9 cellular contexts compared by ENCODE assay signal in genomic region chr11:68825603-68826002, GRCh38. TPM values are rescaled to one million over a fixed set of nuclear protein-coding genes. Genes with fewer than 3 reads are reported as not detected.
DNase-seq lines count a peak whose midpoint lies in the region; ATAC-seq, FAIRE-seq and TF ChIP-seq lines count a peak whose summit lies in the region.
"Had no signal": no experiment of that assay in that cellular context is flagged by ENCODE, and none has a peak within 500 bp of the region (broad histone marks: within the 10 kb centered on the region; RNA-seq: fewer than 3 reads in every experiment).

No MANE protein-coding gene starts in this region.

- no peak for FAIRE-seq in endothelial cell of umbilical vein (lab: Jason Lieb, UNC)

- H3K27ac ChIP-seq in WERI-Rb-1 (no peak overlapping the region), endothelial cell of umbilical vein (ENCODE audit: insufficient read depth, low read depth, low read length) (no peak overlapping the region), stomach (peak overlapping the region; percentile 38 to 59 (median 48))
- H3K27ac ChIP-seq: SK-N-MC had no signal

- no peaks in the 10 kb centered on the region for H3K27me3 ChIP-seq in WERI-Rb-1 (ENCODE audit: insufficient read depth, low read depth, severe bottlenecking)
- no peaks in the 10 kb centered on the region for H3K27me3 ChIP-seq in endothelial cell of umbilical vein (ENCODE audit: control insufficient read depth in 2 of 2, insufficient read depth in 2 of 2, low read length in 2 of 2)
- no peaks in the 10 kb centered on the region for H3K27me3 ChIP-seq in stomach

- H3K79me2 ChIP-seq in endothelial cell of umbilical vein (ENCODE audit: control insufficient read depth, insufficient read depth, low read length): peaks cover 3% of the 10 kb centered on the region

- no peak overlapping the region for H3K4me2 ChIP-seq in endothelial cell of umbilical vein (ENCODE audit: insufficient read depth, low read length)

- dilution Hi-C loops in endothelial cell of umbilical vein (cut with MboI; ENCODE audit: extremely low pct_ligation_motif_present, low sequenced_read_pairs): no loop called here

- H3K9me3 ChIP-seq in WERI-Rb-1 (ENCODE audit: severe bottlenecking): no peaks in the 10 kb centered on the region
- no peaks in the 10 kb centered on the region for H3K9me3 ChIP-seq in endothelial cell of umbilical vein (replicated peaks; ENCODE audit: control insufficient read depth, insufficient read depth, low read length)
- H3K9me3 ChIP-seq in stomach: no peaks in the 10 kb centered on the region

- POLR2A ChIA-PET in endothelial cell of umbilical vein (lab: Charles Lee): no interaction called here

- CTCF ChIA-PET in endothelial cell of umbilical vein (lab: Charles Lee): interaction anchor here (0.6 to 1.1 kb wide), 3 partner anchors 16 to 50 kb away, joined by 3 to 4 read pairs (median 3); partner anchors contain the start of gene CPT1A

- TF ChIP-seq POLR2A in endothelial cell of umbilical vein (IDR thresholded peaks at IDR 0.05; ENCODE audit: low read depth, low read length): no peak
- no peak for TF ChIP-seq POLR2A in stomach (IDR thresholded peaks at IDR 0.05)

- H3K36me3 ChIP-seq in WERI-Rb-1 (no peaks in the 10 kb centered on the region), endothelial cell of umbilical vein (ENCODE audit: control insufficient read depth in 2 of 2, extremely low read depth in 1 of 2, insufficient read depth in 2 of 2, low read length in 2 of 2) (peaks cover 0 to 5% of the 10 kb centered on the region in 2 experiments), stomach (peaks cover 3 to 28% (median 21%) of the 10 kb centered on the region in 4 donors)

- no peak overlapping the region for H3K9ac ChIP-seq in endothelial cell of umbilical vein (replicated peaks; ENCODE audit: extremely low read depth, insufficient read depth, low read length)

- TF ChIP-seq EP300 in stomach (IDR thresholded peaks at IDR 0.05): no peak

- no TSS peak for BruUV-seq in endothelial cell of umbilical vein (replicated peaks; lab: Mats Ljungman, UMichigan)

- H4K20me1 ChIP-seq in endothelial cell of umbilical vein (replicated peaks; ENCODE audit: control insufficient read depth, extremely low read depth, insufficient read depth, low read length): no peaks in the 10 kb centered on the region

- peak; percentile 75 for TF ChIP-seq CTCF in WERI-Rb-1 (IDR thresholded peaks at IDR 0.05; ENCODE audit: low read depth, low read length)
- peak; percentile 10 to 52 for TF ChIP-seq CTCF in endothelial cell of umbilical vein (IDR thresholded peaks at IDR 0.05; ENCODE audit: extremely low read depth in 1 of 2, insufficient read depth in 1 of 2, low read depth in 1 of 2, low read length in 2 of 2)
- peak in 2 of 7 experiments; percentile 38 to 39 for TF ChIP-seq CTCF in stomach (IDR thresholded peaks at IDR 0.05)

- ATAC-seq in HG02884 (IDR thresholded peaks at IDR 0.05; ENCODE audit: unreplicated experiment): no peak
- no peak for ATAC-seq in GM18867 (IDR thresholded peaks at IDR 0.05; ENCODE audit: unreplicated experiment)

- H3K9me1 ChIP-seq in endothelial cell of umbilical vein (replicated peaks; ENCODE audit: control insufficient read depth, extremely low read depth, insufficient read depth, low read length): no peaks in the 10 kb centered on the region

- H3K4me3 ChIP-seq in WERI-Rb-1 (ENCODE audit: low read depth, low read length) (no peak overlapping the region), endothelial cell of umbilical vein (replicated peaks in 1 of 3; ENCODE audit: insufficient read depth in 1 of 3, low read depth in 1 of 3, low read length in 3 of 3) (no peak overlapping the region), stomach (no peak overlapping the region)
- H3K4me3 ChIP-seq: SK-N-MC had no signal

- H3K4me1 ChIP-seq in endothelial cell of umbilical vein (ENCODE audit: control insufficient read depth, extremely low read depth, insufficient read depth, low read length) (no peaks in the 10 kb centered on the region), stomach (peaks cover 23 to 56% (median 49%) of the 10 kb centered on the region in 4 donors)

- 28 to 39% (median 30%) methylated on average over 6 to 7 of the region's 7 CpGs for WGBS in stomach, 5 donors

- DNase-seq in activated gamma-delta T cell treated with Interleukin-2 at 50 U/mL for 16 hours (peak; percentile 60), activated gamma-delta T cell (lab: John Stamatoyannopoulos, UW) (no peak), WERI-Rb-1 (peak; percentile 71), endothelial cell of umbilical vein (ENCODE audit: low read depth, low spot score) (peak; percentile 78), stomach (peak; percentile 74), MV-4-11 (lab: John Stamatoyannopoulos, UW) (no peak)

- H2AFZ ChIP-seq in endothelial cell of umbilical vein (ENCODE audit: low read depth, low read length): no peak overlapping the region

- intact Hi-C loops in endothelial cell of umbilical vein (cut with micrococcal nuclease) (loop anchor here (5.0 kb wide), 2 partner anchors 42 to 127 kb away; no protein-coding TSS in a partner anchor), stomach (cut with DNase I; ENCODE audit: low total_unique reads) (no loop called here)

TF ChIP-seq in endothelial cell of umbilical vein, 7 proteins besides CTCF, POLR2A, EP300 and RAD21:
- TF ChIP-seq FOS (IDR thresholded peaks at IDR 0.05; ENCODE audit: borderline replicate concordance, insufficient read depth, low read length) (no peak), MAX (IDR thresholded peaks at IDR 0.05; ENCODE audit: insufficient read depth, insufficient read length) (no peak), POLR2AphosphoS5 (IDR thresholded peaks at IDR 0.05; ENCODE audit: insufficient read depth, low read depth, low read length) (no peak), GATA2 (IDR thresholded peaks at IDR 0.05; ENCODE audit: insufficient read depth, insufficient read length, low read depth, low read length) (no peak), JUN (IDR thresholded peaks at IDR 0.05; ENCODE audit: borderline replicate concordance, insufficient read depth, insufficient read length, low read depth) (no peak), MYC (IDR thresholded peaks at IDR 0.05; ENCODE audit: low read depth, low read length) (no peak), EZH2 (IDR thresholded peaks at IDR 0.05; ENCODE audit: borderline replicate concordance, low read depth, low read length, severe bottlenecking) (no peak)
TF ChIP-seq in endothelial cell of umbilical vein: peak in this region for 0.

RNA-seq across cellular contexts. Expression of gene CPT1A, which starts 16.1 kb away (rescaled TPM):
- total RNA-seq in endothelial cell of umbilical vein (52.1 and 62.1 TPM in 2 replicates), stomach (100 to 1,000 TPM in 1 of 5 donors, 10 to 100 TPM in 4; 17.0 to 103 (median 61.7) TPM)
- polyA plus RNA-seq in endothelial cell of umbilical vein (20.1 and 26.3 TPM in 2 replicates), stomach (10 to 100 TPM in 2 of 3 donors, 1 to 10 TPM in 1; 7.0 to 10.5 (median 10.3) TPM)
- polyA plus RNA-seq in endothelial cell of umbilical vein (2011; cell fraction: cytosol; rRNA removed): 24.0 and 26.2 TPM in 2 replicates
- polyA plus RNA-seq in endothelial cell of umbilical vein (2011; cell fraction: nucleus; rRNA removed): 49.1 and 56.2 TPM in 2 replicates
- polyA plus RNA-seq in endothelial cell of umbilical vein (2012): 63.5 and 93.4 TPM in 2 replicates
- 70.4 and 92.0 TPM in 2 replicates for polyA minus RNA-seq in endothelial cell of umbilical vein
- polyA minus RNA-seq in endothelial cell of umbilical vein (2011; cell fraction: cytosol; rRNA and poly(A)+ RNA removed): 72.0 TPM
- 37.5 and 41.8 TPM in 2 replicates for polyA minus RNA-seq in endothelial cell of umbilical vein (2011; cell fraction: nucleus; rRNA and poly(A)+ RNA removed)

Comparison
In these comparisons a context has a peak if more than half of its experiments do, and no peak if none do; other contexts are left out.
1. DNase-seq: peak in activated gamma-delta T cell treated with Interleukin-2 at 50 U/mL for 16 hours (single experiment), WERI-Rb-1 (single experiment), endothelial cell of umbilical vein (single experiment) and stomach (single experiment); none in activated gamma-delta T cell (single experiment) and MV-4-11 (single experiment).
2. H3K27ac ChIP-seq: peak in stomach (5 of 5); none in WERI-Rb-1 (single experiment) and endothelial cell of umbilical vein (single experiment).